In genomic region chr12:100308138-100308537, GRCh38 we compare ENCODE assay signal across 16 cellular contexts. TPM values are rescaled to one million over a fixed set of nuclear protein-coding genes. Genes with fewer than 3 reads are reported as not detected.
"Had no signal": no experiment of that assay in that cellular context is flagged by ENCODE, and none has a peak within 500 bp of the region (broad histone marks: within the 10 kb centered on the region; RNA-seq: fewer than 3 reads in every experiment).

No MANE protein-coding gene starts in this region.

RNA-seq across cellular contexts. Expression of gene DEPDC4, which starts 41.3 kb away (rescaled TPM):
- total RNA-seq: lower leg skin, mononuclear cell, myocyte had no signal

RNA-seq across cellular contexts. Expression of gene SLC17A8, which starts 48.7 kb away (rescaled TPM):
- total RNA-seq: kidney epithelial cell; left cardiac atrium; left ventricle myocardium inferior; left ventricle myocardium superior; lower leg skin; lower lobe of right lung; lung microvascular endothelial cell; mammary epithelial cell; mesenteric fat pad; mononuclear cell; mucosa of gallbladder; naive thymus-derived CD4-positive, alpha-beta T cell had no signal
- polyA plus RNA-seq: hepatocyte; immature natural killer cell; keratinocyte; mammary epithelial cell; naive thymus-derived CD4-positive, alpha-beta T cell had no signal
